ENCODE assay signal across 21 cellular contexts in the genomic region with DNA sequence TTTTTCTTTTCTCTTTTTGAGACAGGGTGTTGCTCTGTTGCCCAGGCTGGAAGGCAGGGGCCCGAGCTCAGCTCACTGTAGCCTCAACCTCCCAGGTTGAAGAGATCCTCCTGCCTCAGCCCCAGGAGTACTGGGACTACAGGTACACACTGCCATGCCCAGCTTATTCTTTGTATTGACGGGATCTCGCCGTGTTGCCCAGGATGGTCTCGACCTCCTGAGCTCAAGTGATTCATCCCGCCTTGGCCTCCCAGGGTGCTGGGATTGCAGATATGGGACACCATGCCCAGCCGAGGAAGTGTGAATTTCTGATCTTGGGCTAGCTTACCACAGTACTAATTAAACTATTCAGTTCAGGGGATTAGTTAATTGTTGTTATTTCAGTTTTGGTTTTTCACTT.
"Had no signal": no experiment of that assay in that cellular context is flagged by ENCODE, and none has a peak within 500 bp of the region (broad histone marks: within the 10 kb centered on the region; RNA-seq: fewer than 3 reads in every experiment).

No MANE protein-coding gene starts in this region.

- H3K4me3 Mint-ChIP-seq: activated CD4-positive, alpha-beta T cell treated with anti-CD3 and anti-CD28 coated beads for 36 hours; activated naive CD8-positive, alpha-beta T cell treated with anti-CD3 and anti-CD28 coated beads, Interleukin-2, amount 10 ng/mL, durations not matched to agents 7 days and 5 days; brain had no signal

- H3K4me1 ChIP-seq: parathyroid adenoma had no signal

- H3K27ac Mint-ChIP-seq: activated CD4-positive, alpha-beta T cell treated with anti-CD3 and anti-CD28 coated beads for 36 hours; activated naive CD8-positive, alpha-beta T cell treated with anti-CD3 and anti-CD28 coated beads, Interleukin-2, amount 10 ng/mL, durations not matched to agents 7 days and 5 days had no signal

- H3K27me3 Mint-ChIP-seq: activated CD4-positive, alpha-beta T cell treated with anti-CD3 and anti-CD28 coated beads for 36 hours; activated naive CD8-positive, alpha-beta T cell treated with anti-CD3 and anti-CD28 coated beads, Interleukin-2, amount 10 ng/mL, durations not matched to agents 7 days and 5 days; brain had no signal

- H3K4me3 ChIP-seq: heart right ventricle, smooth muscle cell, thyroid gland had no signal

- H3K9me3 ChIP-seq: heart right ventricle, thyroid gland had no signal

- H3K27me3 ChIP-seq: heart right ventricle, thyroid gland had no signal

- DNase-seq: activated CD4-positive, alpha-beta T cell treated with anti-CD3 and anti-CD28 coated beads for 36 hours; activated CD4-positive, alpha-beta T cell treated with anti-CD3 and anti-CD28 coated beads, Interleukin-2, amount 50 U/mL, for 4 hours; activated gamma-delta T cell; activated naive CD8-positive, alpha-beta T cell treated with anti-CD3 and anti-CD28 coated beads, Interleukin-2, amount 10 ng/mL, durations not matched to agents 7 days and 5 days; dermis blood vessel endothelial cell; effector CD8-positive, alpha-beta T cell; erythroblast; foreskin fibroblast; heart right ventricle; left colon; mesenchymal stem cell; nucleus accumbens; stimulated activated CD4-positive, alpha-beta T cell treated with anti-CD3 and anti-CD28 coated beads, Interleukin-15, amount 100 ng/mL, for 24 hours; stimulated activated naive CD4-positive, alpha-beta T cell treated with Interleukin-2 at 50 U/mL for 16 hours; substantia nigra; T-helper 9 cell had no signal

- H3K27ac ChIP-seq: heart right ventricle, parathyroid adenoma, thyroid gland had no signal

- H3K9me3 Mint-ChIP-seq: activated naive CD8-positive, alpha-beta T cell treated with anti-CD3 and anti-CD28 coated beads, Interleukin-2, amount 10 ng/mL, durations not matched to agents 7 days and 5 days; brain had no signal

- ATAC-seq: activated CD4-positive, alpha-beta T cell treated with anti-CD3 and anti-CD28 coated beads for 36 hours; heart right ventricle; left colon; sciatic nerve had no signal

- H3K4me1 Mint-ChIP-seq: activated CD4-positive, alpha-beta T cell treated with anti-CD3 and anti-CD28 coated beads for 36 hours; brain had no signal
